Comparison of ENCODE assay signal across 8 cellular contexts in genomic region chr14:81436296-81437138, GRCh38. TPM values are rescaled to one million over a fixed set of nuclear protein-coding genes. Genes with fewer than 3 reads are reported as not detected.
DNase-seq lines count a peak whose midpoint lies in the region; ATAC-seq and TF ChIP-seq lines count a peak whose summit lies in the region.

No MANE protein-coding gene starts in this region.

- intact Hi-C loops in CD8-positive, alpha-beta T cell (cut with DNase I, micrococcal nuclease): no loop called here
- intact Hi-C loops in OCI-LY7 (cut with micrococcal nuclease; ENCODE audit: unreplicated experiment) (no loop called here), natural killer cell (cut with micrococcal nuclease) (no loop called here)

- peaks cover 13% of the 10 kb centered on the region for H3K4me1 Mint-ChIP-seq in CD8-positive, alpha-beta T cell (ENCODE audit: low read depth)
- H3K4me1 Mint-ChIP-seq in natural killer cell: peaks cover 11 to 17% of the 10 kb centered on the region in 2 donors

- peak overlapping the region; percentile 81 for H3K4me3 Mint-ChIP-seq in CD8-positive, alpha-beta T cell
- peak overlapping the region; percentile 75 for H3K4me3 Mint-ChIP-seq in natural killer cell

- H3K9me3 ChIP-seq in CD8-positive, alpha-beta T cell (ENCODE audit: low read length): no peaks in the 10 kb centered on the region
- H3K9me3 ChIP-seq in OCI-LY7 (ENCODE audit: low read length): no peaks in the 10 kb centered on the region
- H3K9me3 ChIP-seq in thymus (ENCODE audit: control insufficient read depth): no peaks in the 10 kb centered on the region

- no peak overlapping the region for H3K27ac Mint-ChIP-seq in CD8-positive, alpha-beta T cell
- no peak overlapping the region for H3K27ac Mint-ChIP-seq in natural killer cell

- H3K36me3 Mint-ChIP-seq in CD8-positive, alpha-beta T cell: no peaks in the 10 kb centered on the region
- H3K36me3 Mint-ChIP-seq in natural killer cell: no peaks in the 10 kb centered on the region

- H3K27me3 Mint-ChIP-seq in CD8-positive, alpha-beta T cell (ENCODE audit: low read depth): peaks cover 69% of the 10 kb centered on the region
- peaks cover 54 to 63% of the 10 kb centered on the region in 2 donors for H3K27me3 Mint-ChIP-seq in natural killer cell (ENCODE audit: low read depth in 2 of 2)

- no peaks in the 10 kb centered on the region for H3K9me3 Mint-ChIP-seq in CD8-positive, alpha-beta T cell
- no peaks in the 10 kb centered on the region for H3K9me3 Mint-ChIP-seq in natural killer cell

- CTCF ChIA-PET in CD8-positive, alpha-beta T cell (lab: Charles Lee): interaction anchor here (1.3 kb wide), 1 partner anchor 17 kb away, joined by 5 read pairs; no protein-coding TSS in a partner anchor
- CTCF ChIA-PET in OCI-LY7 (lab: Charles Lee; ENCODE audit: unreplicated experiment): no interaction called here

- no peaks in the 10 kb centered on the region for H3K9me2 ChIP-seq in OCI-LY7 (ENCODE audit: insufficient read depth, low read length)

- BruUV-seq in OCI-LY7 (replicated peaks; lab: Mats Ljungman, UMichigan): no TSS peak

- TF ChIP-seq CTCF in CD8-positive, alpha-beta T cell (IDR thresholded peaks at IDR 0.05): no peak
- TF ChIP-seq CTCF in OCI-LY7 (conservative IDR thresholded peaks at IDR 0.05; ENCODE audit: low read length) (no peak), foreskin keratinocyte (conservative IDR thresholded peaks at IDR 0.05) (peak; percentile 2), natural killer cell (IDR thresholded peaks at IDR 0.05) (no peak)

- H3K27ac ChIP-seq in CD8-positive, alpha-beta T cell (ENCODE audit: low read depth, low read length): no peak overlapping the region
- H3K27ac ChIP-seq in OCI-LY7 (ENCODE audit: low read depth, low read length, poor library complexity, severe bottlenecking): no peak overlapping the region
- peak overlapping the region; percentile 61 for H3K27ac ChIP-seq in foreskin keratinocyte
- no peak overlapping the region for H3K27ac ChIP-seq in thymus (ENCODE audit: low read depth)

- DNase-seq in CD8-positive, alpha-beta T cell: peak in 1 of 7 experiments; percentile 26
- DNase-seq in OCI-LY7 (ENCODE audit: low spot score) (peak; percentile 28), foreskin keratinocyte (peak in 1 of 2 donors; percentile 52), natural killer cell (peak; percentile 18)
- peak; percentile 76 for DNase-seq in activated effector memory CD4-positive, alpha-beta T cell treated with anti-CD3 and anti-CD28 coated beads, Interleukin-2, amount 50 U/mL, for 16 hours

- H3K79me2 ChIP-seq in OCI-LY7 (ENCODE audit: insufficient read depth, low read depth, low read length): no peaks in the 10 kb centered on the region

- WGBS in thymus: 2% methylated on average over 79 of the region's 79 CpGs

- H3K36me3 ChIP-seq in CD8-positive, alpha-beta T cell (ENCODE audit: insufficient read depth, low read length): no peaks in the 10 kb centered on the region
- H3K36me3 ChIP-seq in OCI-LY7 (ENCODE audit: insufficient read depth, low read length) (no peaks in the 10 kb centered on the region), thymus (ENCODE audit: control insufficient read depth, insufficient read depth) (no peaks in the 10 kb centered on the region)

- peak; percentile 55 for ATAC-seq in CD8-positive, alpha-beta T cell
- ATAC-seq in GM19467 (IDR thresholded peaks at IDR 0.05; ENCODE audit: unreplicated experiment) (peak; percentile 85), HG03558 (IDR thresholded peaks at IDR 0.05; ENCODE audit: extremely low read depth, unreplicated experiment) (peak; percentile 73), foreskin keratinocyte (peak; percentile 88), natural killer cell (peak; percentile 51 to 81 (median 62))

- H3K4me3 ChIP-seq in CD8-positive, alpha-beta T cell (ENCODE audit: low read depth, low read length): peak overlapping the region; percentile 45
- H3K4me3 ChIP-seq in OCI-LY7 (ENCODE audit: low read depth, low read length, poor library complexity, severe bottlenecking) (peak overlapping the region; percentile 60), thymus (ENCODE audit: low read length) (peak overlapping the region; percentile 61)

- no peaks in the 10 kb centered on the region for H4K20me1 ChIP-seq in OCI-LY7 (ENCODE audit: insufficient read depth, low read length)

- peaks cover 12% of the 10 kb centered on the region for H3K4me1 ChIP-seq in CD8-positive, alpha-beta T cell (ENCODE audit: insufficient read depth, low read length)
- H3K4me1 ChIP-seq in OCI-LY7 (ENCODE audit: insufficient read depth, low read length, poor library complexity, severe bottlenecking) (no peaks in the 10 kb centered on the region), foreskin keratinocyte (peaks cover 28% of the 10 kb centered on the region), thymus (ENCODE audit: control insufficient read depth, insufficient read depth, low read length) (peaks cover 10% of the 10 kb centered on the region)

- peak overlapping the region; percentile 55; the same call in 1 of the 2 replicates for H3K4me2 ChIP-seq in OCI-LY7 (ENCODE audit: low read length)

- POLR2A ChIA-PET in CD8-positive, alpha-beta T cell (lab: Charles Lee): no interaction called here
- POLR2A ChIA-PET in OCI-LY7 (lab: Charles Lee): no interaction called here

- H3K27me3 ChIP-seq in CD8-positive, alpha-beta T cell (ENCODE audit: insufficient read depth, low read length): peaks cover 13% of the 10 kb centered on the region
- H3K27me3 ChIP-seq in foreskin keratinocyte (peaks cover 7% of the 10 kb centered on the region), thymus (ENCODE audit: control insufficient read depth, insufficient read depth) (peaks cover 35% of the 10 kb centered on the region)

- H2AFZ ChIP-seq in OCI-LY7 (ENCODE audit: low read length): peak overlapping the region; percentile 38; the same call in 1 of the 2 replicates

RNA-seq across cellular contexts. Expression of gene STON2, which starts 36.4 kb away (rescaled TPM):
- total RNA-seq in CD8-positive, alpha-beta T cell: not detected
- total RNA-seq in OCI-LY7 (2014; rRNA removed; shearing (Covaris generic)): 0.25 and 0.28 TPM in 2 replicates
- total RNA-seq in OCI-LY7 (2022) (not detected in 2 replicates), foreskin keratinocyte (119 and 228 TPM in 2 replicates), natural killer cell (1 to 10 TPM; 1.7 to 4.8 (median 3.8) TPM)
- polyA plus RNA-seq in foreskin keratinocyte (15.9 and 28.9 TPM in 2 replicates), thymus (5.4 TPM)

Comparison
In these comparisons a context has a peak if more than half of its experiments do, and no peak if none do; other contexts are left out.
1. RNA of gene STON2, which starts 36.4 kb away (total RNA-seq): 119 to 228 TPM in foreskin keratinocyte; 1.7 to 4.8 TPM in natural killer cell, 0.25 to 0.28 TPM in OCI-LY7 and not detected in CD8-positive, alpha-beta T cell; every median in the first group is over 10 times any median in the second.
2. Peak in every context shown above with its lines, with median percentiles within 50 percentile points of each other: ATAC-seq and H3K4me3 ChIP-seq.